ENCODE assay signal across 1 cellular context in the genomic region with DNA sequence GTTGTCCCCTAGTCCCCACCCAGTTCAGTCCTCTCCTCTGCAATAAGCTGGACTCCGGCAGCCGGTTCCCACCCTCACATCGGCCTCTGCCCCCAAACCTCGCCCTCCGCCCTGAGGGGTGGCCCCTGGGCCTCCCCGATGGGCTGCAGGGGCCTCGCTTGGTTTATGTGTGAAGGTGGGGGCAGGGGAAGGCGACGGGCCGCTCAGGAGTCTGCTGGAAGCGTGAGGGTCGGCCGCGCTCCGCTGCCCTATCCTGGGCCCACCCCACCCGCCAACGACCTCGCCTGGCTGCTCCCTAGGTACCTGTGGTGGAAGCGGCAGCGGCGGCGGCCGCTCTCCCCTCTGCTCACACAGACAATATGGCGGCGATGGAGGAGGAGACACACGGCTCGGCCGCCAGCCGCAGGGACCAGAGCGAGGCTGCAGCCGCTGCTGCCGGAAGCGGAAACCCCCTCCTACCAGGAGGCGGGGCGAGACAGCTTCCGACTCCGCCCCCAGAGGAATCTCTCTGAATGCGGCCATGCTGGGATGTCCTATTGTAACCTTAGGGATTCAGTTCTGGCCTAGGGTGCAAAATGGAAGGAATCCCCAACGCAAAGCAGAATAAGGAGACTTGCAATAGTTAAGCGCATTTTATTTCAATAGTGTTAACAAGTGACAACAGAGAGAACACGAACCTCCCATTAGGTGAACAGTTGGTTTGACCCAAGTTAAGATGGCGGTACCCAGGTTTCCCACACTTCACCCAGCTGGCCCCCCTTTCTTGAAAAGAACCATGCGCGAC.
TF ChIP-seq lines count a peak whose summit lies in the region.

A gene (minus strand): TSS at position 422 of the 784 bp plus-strand sequence. CDS start 35,239 bp downstream, outside the sequence.

TF ChIP-seq in HepG2, 621 proteins besides CTCF, POLR2A, EP300 and RAD21 (continued from another document and continues in another):
- TF ChIP-seq, protein P1, sequence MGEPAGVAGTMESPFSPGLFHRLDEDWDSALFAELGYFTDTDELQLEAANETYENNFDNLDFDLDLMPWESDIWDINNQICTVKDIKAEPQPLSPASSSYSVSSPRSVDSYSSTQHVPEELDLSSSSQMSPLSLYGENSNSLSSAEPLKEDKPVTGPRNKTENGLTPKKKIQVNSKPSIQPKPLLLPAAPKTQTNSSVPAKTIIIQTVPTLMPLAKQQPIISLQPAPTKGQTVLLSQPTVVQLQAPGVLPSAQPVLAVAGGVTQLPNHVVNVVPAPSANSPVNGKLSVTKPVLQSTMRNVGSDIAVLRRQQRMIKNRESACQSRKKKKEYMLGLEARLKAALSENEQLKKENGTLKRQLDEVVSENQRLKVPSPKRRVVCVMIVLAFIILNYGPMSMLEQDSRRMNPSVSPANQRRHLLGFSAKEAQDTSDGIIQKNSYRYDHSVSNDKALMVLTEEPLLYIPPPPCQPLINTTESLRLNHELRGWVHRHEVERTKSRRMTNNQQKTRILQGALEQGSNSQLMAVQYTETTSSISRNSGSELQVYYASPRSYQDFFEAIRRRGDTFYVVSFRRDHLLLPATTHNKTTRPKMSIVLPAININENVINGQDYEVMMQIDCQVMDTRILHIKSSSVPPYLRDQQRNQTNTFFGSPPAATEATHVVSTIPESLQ (CRISPR knock-in tag; conservative IDR thresholded peaks at IDR 0.05), result no peak; the same call in none of the 2 replicates
- TF ChIP-seq, protein P2, sequence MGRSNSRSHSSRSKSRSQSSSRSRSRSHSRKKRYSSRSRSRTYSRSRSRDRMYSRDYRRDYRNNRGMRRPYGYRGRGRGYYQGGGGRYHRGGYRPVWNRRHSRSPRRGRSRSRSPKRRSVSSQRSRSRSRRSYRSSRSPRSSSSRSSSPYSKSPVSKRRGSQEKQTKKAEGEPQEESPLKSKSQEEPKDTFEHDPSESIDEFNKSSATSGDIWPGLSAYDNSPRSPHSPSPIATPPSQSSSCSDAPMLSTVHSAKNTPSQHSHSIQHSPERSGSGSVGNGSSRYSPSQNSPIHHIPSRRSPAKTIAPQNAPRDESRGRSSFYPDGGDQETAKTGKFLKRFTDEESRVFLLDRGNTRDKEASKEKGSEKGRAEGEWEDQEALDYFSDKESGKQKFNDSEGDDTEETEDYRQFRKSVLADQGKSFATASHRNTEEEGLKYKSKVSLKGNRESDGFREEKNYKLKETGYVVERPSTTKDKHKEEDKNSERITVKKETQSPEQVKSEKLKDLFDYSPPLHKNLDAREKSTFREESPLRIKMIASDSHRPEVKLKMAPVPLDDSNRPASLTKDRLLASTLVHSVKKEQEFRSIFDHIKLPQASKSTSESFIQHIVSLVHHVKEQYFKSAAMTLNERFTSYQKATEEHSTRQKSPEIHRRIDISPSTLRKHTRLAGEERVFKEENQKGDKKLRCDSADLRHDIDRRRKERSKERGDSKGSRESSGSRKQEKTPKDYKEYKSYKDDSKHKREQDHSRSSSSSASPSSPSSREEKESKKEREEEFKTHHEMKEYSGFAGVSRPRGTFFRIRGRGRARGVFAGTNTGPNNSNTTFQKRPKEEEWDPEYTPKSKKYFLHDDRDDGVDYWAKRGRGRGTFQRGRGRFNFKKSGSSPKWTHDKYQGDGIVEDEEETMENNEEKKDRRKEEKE (IDR thresholded peaks at IDR 0.05), result no peak
- TF ChIP-seq ZNF451 (CRISPR knock-in tag; IDR thresholded peaks at IDR 0.05), result peak; percentile 60; the same call in 1 of the 2 replicates
- TF ChIP-seq RFX5 (IDR thresholded peaks at IDR 0.05; ENCODE audit: low read depth, low read length), result peak; percentile 50; the same call in 1 of the 2 replicates
- 0 out of 2 replicates have a peak, but pooled peaks have one; percentile 26 for TF ChIP-seq SRF (IDR thresholded peaks at IDR 0.05; ENCODE audit: low read depth, low read length)
- TF ChIP-seq RBFOX2 (IDR thresholded peaks at IDR 0.05; ENCODE audit: low read depth, low read length), result peak; percentile 100
- TF ChIP-seq, protein P3, sequence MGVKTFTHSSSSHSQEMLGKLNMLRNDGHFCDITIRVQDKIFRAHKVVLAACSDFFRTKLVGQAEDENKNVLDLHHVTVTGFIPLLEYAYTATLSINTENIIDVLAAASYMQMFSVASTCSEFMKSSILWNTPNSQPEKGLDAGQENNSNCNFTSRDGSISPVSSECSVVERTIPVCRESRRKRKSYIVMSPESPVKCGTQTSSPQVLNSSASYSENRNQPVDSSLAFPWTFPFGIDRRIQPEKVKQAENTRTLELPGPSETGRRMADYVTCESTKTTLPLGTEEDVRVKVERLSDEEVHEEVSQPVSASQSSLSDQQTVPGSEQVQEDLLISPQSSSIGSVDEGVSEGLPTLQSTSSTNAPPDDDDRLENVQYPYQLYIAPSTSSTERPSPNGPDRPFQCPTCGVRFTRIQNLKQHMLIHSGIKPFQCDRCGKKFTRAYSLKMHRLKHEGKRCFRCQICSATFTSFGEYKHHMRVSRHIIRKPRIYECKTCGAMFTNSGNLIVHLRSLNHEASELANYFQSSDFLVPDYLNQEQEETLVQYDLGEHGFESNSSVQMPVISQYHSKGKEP (CRISPR knock-in tag; IDR thresholded peaks at IDR 0.05), result peak; percentile 84; the same call in 1 of the 2 replicates
- TF ChIP-seq RARA (CRISPR knock-in tag; IDR thresholded peaks at IDR 0.05), result no peak; the same call in 1 of the 2 replicates
- TF ChIP-seq, protein P4, sequence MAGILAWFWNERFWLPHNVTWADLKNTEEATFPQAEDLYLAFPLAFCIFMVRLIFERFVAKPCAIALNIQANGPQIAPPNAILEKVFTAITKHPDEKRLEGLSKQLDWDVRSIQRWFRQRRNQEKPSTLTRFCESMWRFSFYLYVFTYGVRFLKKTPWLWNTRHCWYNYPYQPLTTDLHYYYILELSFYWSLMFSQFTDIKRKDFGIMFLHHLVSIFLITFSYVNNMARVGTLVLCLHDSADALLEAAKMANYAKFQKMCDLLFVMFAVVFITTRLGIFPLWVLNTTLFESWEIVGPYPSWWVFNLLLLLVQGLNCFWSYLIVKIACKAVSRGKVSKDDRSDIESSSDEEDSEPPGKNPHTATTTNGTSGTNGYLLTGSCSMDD (CRISPR knock-in tag; IDR thresholded peaks at IDR 0.05), result no peak
- TF ChIP-seq, protein P5, sequence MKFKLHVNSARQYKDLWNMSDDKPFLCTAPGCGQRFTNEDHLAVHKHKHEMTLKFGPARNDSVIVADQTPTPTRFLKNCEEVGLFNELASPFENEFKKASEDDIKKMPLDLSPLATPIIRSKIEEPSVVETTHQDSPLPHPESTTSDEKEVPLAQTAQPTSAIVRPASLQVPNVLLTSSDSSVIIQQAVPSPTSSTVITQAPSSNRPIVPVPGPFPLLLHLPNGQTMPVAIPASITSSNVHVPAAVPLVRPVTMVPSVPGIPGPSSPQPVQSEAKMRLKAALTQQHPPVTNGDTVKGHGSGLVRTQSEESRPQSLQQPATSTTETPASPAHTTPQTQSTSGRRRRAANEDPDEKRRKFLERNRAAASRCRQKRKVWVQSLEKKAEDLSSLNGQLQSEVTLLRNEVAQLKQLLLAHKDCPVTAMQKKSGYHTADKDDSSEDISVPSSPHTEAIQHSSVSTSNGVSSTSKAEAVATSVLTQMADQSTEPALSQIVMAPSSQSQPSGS (CRISPR knock-in tag; IDR thresholded peaks at IDR 0.05), result no peak; the same call in 1 of the 2 replicates
- TF ChIP-seq MAFK (conservative IDR thresholded peaks at IDR 0.05 in 1 of 2, IDR thresholded peaks at IDR 0.05 in 1 of 2; ENCODE audit: low read length in 2 of 2), result no peak
- TF ChIP-seq RFX1 (IDR thresholded peaks at IDR 0.05), result no peak
- TF ChIP-seq ZNF563 (CRISPR knock-in tag; IDR thresholded peaks at IDR 0.05), result peak; percentile 96
- TF ChIP-seq, protein P6, sequence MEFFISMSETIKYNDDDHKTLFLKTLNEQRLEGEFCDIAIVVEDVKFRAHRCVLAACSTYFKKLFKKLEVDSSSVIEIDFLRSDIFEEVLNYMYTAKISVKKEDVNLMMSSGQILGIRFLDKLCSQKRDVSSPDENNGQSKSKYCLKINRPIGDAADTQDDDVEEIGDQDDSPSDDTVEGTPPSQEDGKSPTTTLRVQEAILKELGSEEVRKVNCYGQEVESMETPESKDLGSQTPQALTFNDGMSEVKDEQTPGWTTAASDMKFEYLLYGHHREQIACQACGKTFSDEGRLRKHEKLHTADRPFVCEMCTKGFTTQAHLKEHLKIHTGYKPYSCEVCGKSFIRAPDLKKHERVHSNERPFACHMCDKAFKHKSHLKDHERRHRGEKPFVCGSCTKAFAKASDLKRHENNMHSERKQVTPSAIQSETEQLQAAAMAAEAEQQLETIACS (CRISPR knock-in tag; IDR thresholded peaks at IDR 0.05), result peak; percentile 24; the same call in 1 of the 2 replicates
- TF ChIP-seq ZNF75D (CRISPR knock-in tag; IDR thresholded peaks at IDR 0.05; ENCODE audit: borderline replicate concordance), result no peak
- no peak for TF ChIP-seq HOXA7 (CRISPR knock-in tag; IDR thresholded peaks at IDR 0.05)
- TF ChIP-seq MXI1 (IDR thresholded peaks at IDR 0.05; ENCODE audit: borderline replicate concordance, low read depth, low read length), result no peak; the same call in 1 of the 3 replicates
- TF ChIP-seq KAT8 (CRISPR knock-in tag; IDR thresholded peaks at IDR 0.05), result peak; percentile 97
- TF ChIP-seq, protein P7, sequence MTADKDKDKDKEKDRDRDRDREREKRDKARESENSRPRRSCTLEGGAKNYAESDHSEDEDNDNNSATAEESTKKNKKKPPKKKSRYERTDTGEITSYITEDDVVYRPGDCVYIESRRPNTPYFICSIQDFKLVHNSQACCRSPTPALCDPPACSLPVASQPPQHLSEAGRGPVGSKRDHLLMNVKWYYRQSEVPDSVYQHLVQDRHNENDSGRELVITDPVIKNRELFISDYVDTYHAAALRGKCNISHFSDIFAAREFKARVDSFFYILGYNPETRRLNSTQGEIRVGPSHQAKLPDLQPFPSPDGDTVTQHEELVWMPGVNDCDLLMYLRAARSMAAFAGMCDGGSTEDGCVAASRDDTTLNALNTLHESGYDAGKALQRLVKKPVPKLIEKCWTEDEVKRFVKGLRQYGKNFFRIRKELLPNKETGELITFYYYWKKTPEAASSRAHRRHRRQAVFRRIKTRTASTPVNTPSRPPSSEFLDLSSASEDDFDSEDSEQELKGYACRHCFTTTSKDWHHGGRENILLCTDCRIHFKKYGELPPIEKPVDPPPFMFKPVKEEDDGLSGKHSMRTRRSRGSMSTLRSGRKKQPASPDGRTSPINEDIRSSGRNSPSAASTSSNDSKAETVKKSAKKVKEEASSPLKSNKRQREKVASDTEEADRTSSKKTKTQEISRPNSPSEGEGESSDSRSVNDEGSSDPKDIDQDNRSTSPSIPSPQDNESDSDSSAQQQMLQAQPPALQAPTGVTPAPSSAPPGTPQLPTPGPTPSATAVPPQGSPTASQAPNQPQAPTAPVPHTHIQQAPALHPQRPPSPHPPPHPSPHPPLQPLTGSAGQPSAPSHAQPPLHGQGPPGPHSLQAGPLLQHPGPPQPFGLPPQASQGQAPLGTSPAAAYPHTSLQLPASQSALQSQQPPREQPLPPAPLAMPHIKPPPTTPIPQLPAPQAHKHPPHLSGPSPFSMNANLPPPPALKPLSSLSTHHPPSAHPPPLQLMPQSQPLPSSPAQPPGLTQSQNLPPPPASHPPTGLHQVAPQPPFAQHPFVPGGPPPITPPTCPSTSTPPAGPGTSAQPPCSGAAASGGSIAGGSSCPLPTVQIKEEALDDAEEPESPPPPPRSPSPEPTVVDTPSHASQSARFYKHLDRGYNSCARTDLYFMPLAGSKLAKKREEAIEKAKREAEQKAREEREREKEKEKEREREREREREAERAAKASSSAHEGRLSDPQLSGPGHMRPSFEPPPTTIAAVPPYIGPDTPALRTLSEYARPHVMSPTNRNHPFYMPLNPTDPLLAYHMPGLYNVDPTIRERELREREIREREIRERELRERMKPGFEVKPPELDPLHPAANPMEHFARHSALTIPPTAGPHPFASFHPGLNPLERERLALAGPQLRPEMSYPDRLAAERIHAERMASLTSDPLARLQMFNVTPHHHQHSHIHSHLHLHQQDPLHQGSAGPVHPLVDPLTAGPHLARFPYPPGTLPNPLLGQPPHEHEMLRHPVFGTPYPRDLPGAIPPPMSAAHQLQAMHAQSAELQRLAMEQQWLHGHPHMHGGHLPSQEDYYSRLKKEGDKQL (CRISPR knock-in tag; IDR thresholded peaks at IDR 0.05; ENCODE audit: low read depth), result no peak; the same call in 1 of the 2 replicates
- no peak for TF ChIP-seq BRCA1 (CRISPR knock-in tag; IDR thresholded peaks at IDR 0.05)
- peak; percentile 91 for TF ChIP-seq PHF5A (CRISPR knock-in tag; IDR thresholded peaks at IDR 0.05; ENCODE audit: low read depth, unreplicated experiment)
- peak; percentile 99 for TF ChIP-seq HOXA3 (CRISPR knock-in tag; IDR thresholded peaks at IDR 0.05)
- TF ChIP-seq NR1H2 (CRISPR knock-in tag; IDR thresholded peaks at IDR 0.05; ENCODE audit: borderline replicate concordance, low read depth), result no peak
- no peak for TF ChIP-seq FOSL1 (CRISPR knock-in tag; IDR thresholded peaks at IDR 0.05; ENCODE audit: borderline replicate concordance)
- peak; percentile 91; the same call in 1 of the 2 replicates for TF ChIP-seq SALL2 (CRISPR knock-in tag; IDR thresholded peaks at IDR 0.05)
- TF ChIP-seq ZNF598 (CRISPR knock-in tag; IDR thresholded peaks at IDR 0.05; ENCODE audit: borderline replicate concordance), result peak; percentile 82; the same call in 1 of the 2 replicates
- TF ChIP-seq RARG (CRISPR knock-in tag; IDR thresholded peaks at IDR 0.05; ENCODE audit: low read depth), result no peak
- TF ChIP-seq ZNF552 (CRISPR knock-in tag; IDR thresholded peaks at IDR 0.05; ENCODE audit: borderline replicate concordance), result no peak; the same call in 1 of the 2 replicates
- TF ChIP-seq, protein P8, sequence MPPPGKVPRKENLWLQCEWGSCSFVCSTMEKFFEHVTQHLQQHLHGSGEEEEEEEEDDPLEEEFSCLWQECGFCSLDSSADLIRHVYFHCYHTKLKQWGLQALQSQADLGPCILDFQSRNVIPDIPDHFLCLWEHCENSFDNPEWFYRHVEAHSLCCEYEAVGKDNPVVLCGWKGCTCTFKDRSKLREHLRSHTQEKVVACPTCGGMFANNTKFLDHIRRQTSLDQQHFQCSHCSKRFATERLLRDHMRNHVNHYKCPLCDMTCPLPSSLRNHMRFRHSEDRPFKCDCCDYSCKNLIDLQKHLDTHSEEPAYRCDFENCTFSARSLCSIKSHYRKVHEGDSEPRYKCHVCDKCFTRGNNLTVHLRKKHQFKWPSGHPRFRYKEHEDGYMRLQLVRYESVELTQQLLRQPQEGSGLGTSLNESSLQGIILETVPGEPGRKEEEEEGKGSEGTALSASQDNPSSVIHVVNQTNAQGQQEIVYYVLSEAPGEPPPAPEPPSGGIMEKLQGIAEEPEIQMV (CRISPR knock-in tag; IDR thresholded peaks at IDR 0.05; ENCODE audit: low read depth), result peak; percentile 78
- TF ChIP-seq, protein P9, sequence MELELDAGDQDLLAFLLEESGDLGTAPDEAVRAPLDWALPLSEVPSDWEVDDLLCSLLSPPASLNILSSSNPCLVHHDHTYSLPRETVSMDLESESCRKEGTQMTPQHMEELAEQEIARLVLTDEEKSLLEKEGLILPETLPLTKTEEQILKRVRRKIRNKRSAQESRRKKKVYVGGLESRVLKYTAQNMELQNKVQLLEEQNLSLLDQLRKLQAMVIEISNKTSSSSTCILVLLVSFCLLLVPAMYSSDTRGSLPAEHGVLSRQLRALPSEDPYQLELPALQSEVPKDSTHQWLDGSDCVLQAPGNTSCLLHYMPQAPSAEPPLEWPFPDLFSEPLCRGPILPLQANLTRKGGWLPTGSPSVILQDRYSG (CRISPR knock-in tag; IDR thresholded peaks at IDR 0.05), result peak; percentile 76; the same call in 1 of the 2 replicates
- TF ChIP-seq ZBTB21 (CRISPR knock-in tag; IDR thresholded peaks at IDR 0.05), result 0 out of 2 replicates have a peak, but pooled peaks have one; percentile 17
- TF ChIP-seq POLR2AphosphoS5 (IDR thresholded peaks at IDR 0.05; ENCODE audit: low read depth, low read length), result peak; percentile 93
- TF ChIP-seq ZFX (CRISPR knock-in tag; IDR thresholded peaks at IDR 0.05; ENCODE audit: low read depth), result peak; percentile 99
- TF ChIP-seq ZNF644 (CRISPR knock-in tag; IDR thresholded peaks at IDR 0.05; ENCODE audit: low read depth), result no peak; the same call in 1 of the 2 replicates
- peak; percentile 90 for TF ChIP-seq MYC (CRISPR knock-in tag; IDR thresholded peaks at IDR 0.05; ENCODE audit: borderline replicate concordance)
